8 cellular contexts compared by ENCODE assay signal in the genomic region with DNA sequence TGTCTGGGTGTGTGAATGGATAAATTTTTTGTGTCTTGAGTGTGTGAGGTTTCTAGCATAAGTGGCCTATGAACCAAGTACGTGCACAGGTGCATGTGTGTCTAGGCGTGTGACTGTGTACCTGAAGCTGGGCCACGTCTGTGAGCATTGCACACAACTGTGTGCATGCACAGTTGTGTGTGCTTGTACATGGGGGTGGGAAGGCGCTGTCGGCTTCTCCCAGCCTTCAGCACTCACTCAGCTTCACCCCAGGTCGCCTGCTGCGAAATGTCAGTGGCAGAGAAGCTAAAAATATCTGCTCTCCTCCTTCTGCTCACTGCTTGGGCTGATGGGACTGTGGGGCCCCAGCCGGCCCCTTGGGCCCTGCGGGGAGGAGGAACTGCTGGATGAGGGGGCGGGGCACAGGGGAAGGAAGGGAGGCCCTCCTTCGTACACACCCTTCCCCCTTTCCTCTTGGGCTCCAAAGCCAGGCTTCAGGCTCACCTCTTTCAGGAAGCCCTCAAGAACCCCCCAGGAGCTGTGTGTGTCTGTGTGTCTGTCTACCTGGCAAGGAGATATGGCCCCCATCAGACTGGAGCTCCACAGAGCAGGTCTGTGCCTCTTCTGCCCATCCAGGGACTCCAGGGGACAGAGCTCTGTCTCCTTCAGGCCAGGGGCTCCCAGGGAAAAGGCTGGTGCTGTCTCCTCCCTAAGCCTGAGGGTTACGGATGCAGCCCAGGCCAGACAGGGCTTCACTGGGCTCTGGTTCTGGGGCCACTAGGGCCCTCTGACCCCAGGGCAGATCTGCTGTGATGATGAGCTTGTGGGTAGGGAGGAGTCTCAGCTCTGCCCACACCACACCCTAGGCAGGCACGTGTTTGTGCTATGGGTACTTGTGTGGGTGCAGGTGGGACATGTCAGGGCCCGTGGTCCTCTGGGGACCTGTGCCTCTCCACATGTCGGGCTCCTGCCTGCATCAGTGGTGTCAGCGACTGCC. TPM values are rescaled to one million over a fixed set of nuclear protein-coding genes. Genes with fewer than 3 reads are reported as not detected.
A peak's percentile ranks its signal among the peaks of the same experiment; 100 is the strongest.
DNase-seq lines count a peak whose midpoint lies in the region; ATAC-seq and TF ChIP-seq lines count a peak whose summit lies in the region.

No MANE protein-coding gene starts in this region.

- H3K27me3 ChIP-seq in ACC112 (ENCODE audit: insufficient read depth, low read length) (no peaks in the 10 kb centered on the region), liver (ENCODE audit: control insufficient read depth in 4 of 4, insufficient read depth in 4 of 4, low read length in 3 of 4) (no peaks in the 10 kb centered on the region)

- no peaks in the 10 kb centered on the region for H3K9me3 Mint-ChIP-seq in stimulated activated effector memory CD8-positive, alpha-beta T cell treated with anti-CD3 and anti-CD28 coated beads, Interleukin-12 subunit alpha, Interleukin-12 subunit beta, amount 100 ng/mL, for 72 hours

- H3K4me3 Mint-ChIP-seq in stimulated activated effector memory CD8-positive, alpha-beta T cell treated with anti-CD3 and anti-CD28 coated beads, Interleukin-12 subunit alpha, Interleukin-12 subunit beta, amount 100 ng/mL, for 72 hours, result peak overlapping the region; percentile 87

- H3K4me1 ChIP-seq in ACC112 (ENCODE audit: control insufficient read depth, insufficient read depth, low read length, unreplicated experiment) (peaks cover 30% of the 10 kb centered on the region), liver (ENCODE audit: control insufficient read depth in 4 of 4, insufficient read depth in 4 of 4, low read length in 3 of 4) (peaks cover 6 to 34% (median 10%) of the 10 kb centered on the region in 4 donors)

- no peak overlapping the region for H3K9ac ChIP-seq in liver (ENCODE audit: low read depth in 1 of 2, low read length in 2 of 2)

- WGBS in liver, result 70% methylated on average over 16 of the region's 16 CpGs

- no peaks in the 10 kb centered on the region for H3K36me3 ChIP-seq in ACC112 (ENCODE audit: insufficient read depth, low read length)
- no peaks in the 10 kb centered on the region for H3K36me3 ChIP-seq in liver (ENCODE audit: control insufficient read depth in 4 of 4, insufficient read depth in 3 of 4, low read depth in 1 of 4, low read length in 3 of 4)

- H3K27ac Mint-ChIP-seq in stimulated activated effector memory CD8-positive, alpha-beta T cell treated with anti-CD3 and anti-CD28 coated beads, Interleukin-12 subunit alpha, Interleukin-12 subunit beta, amount 100 ng/mL, for 72 hours, result peak overlapping the region; percentile 51

- H3K4me1 Mint-ChIP-seq in stimulated activated effector memory CD8-positive, alpha-beta T cell treated with anti-CD3 and anti-CD28 coated beads, Interleukin-12 subunit alpha, Interleukin-12 subunit beta, amount 100 ng/mL, for 72 hours, result peaks cover 81% of the 10 kb centered on the region

- no peak overlapping the region for H2AFZ ChIP-seq in ACC112 (ENCODE audit: low read length, unreplicated experiment)

- no peaks in the 10 kb centered on the region for H3K9me3 ChIP-seq in liver (ENCODE audit: control insufficient read depth in 4 of 4, low read length in 3 of 4)

- DNase-seq in Kasumi-1 (lab: John Stamatoyannopoulos, UW) (peak; percentile 94), T-helper 2 cell (peak in 3 of 5 experiments; percentile 30 to 81 (median 41)), cerebellar cortex (ENCODE audit: low spot score) (peak; percentile 76)
- DNase-seq in stimulated activated effector memory CD8-positive, alpha-beta T cell treated with anti-CD3 and anti-CD28 coated beads, Interleukin-12 subunit alpha, Interleukin-12 subunit beta, amount 100 ng/mL, for 72 hours (ENCODE audit: low spot score in 2 of 2), result peak in 1 of 2 donors; percentile 67

- no peak for TF ChIP-seq CTCF in liver (IDR thresholded peaks at IDR 0.05; ENCODE audit: low read depth, low read length, missing input control)

- H3K27ac ChIP-seq in ACC112 (ENCODE audit: low read depth, low read length) (peak overlapping the region; percentile 21; the same call in 1 of the 2 replicates), liver (ENCODE audit: low read depth in 1 of 2, low read length in 2 of 2) (peak overlapping the region; percentile 10 to 63)

- ATAC-seq in GM18868 (IDR thresholded peaks at IDR 0.05; ENCODE audit: unreplicated experiment), result peak; percentile 49
- ATAC-seq in stimulated activated effector memory CD8-positive, alpha-beta T cell treated with anti-CD3 and anti-CD28 coated beads, Interleukin-12 subunit alpha, Interleukin-12 subunit beta, amount 100 ng/mL, for 72 hours, result peak; percentile 62
- ATAC-seq in GM19455 (IDR thresholded peaks at IDR 0.05; ENCODE audit: unreplicated experiment), result no peak

- no peaks in the 10 kb centered on the region for H3K79me2 ChIP-seq in ACC112 (ENCODE audit: control insufficient read depth, insufficient read depth, low read length, unreplicated experiment)

- peaks cover 18% of the 10 kb centered on the region for H3K36me3 Mint-ChIP-seq in stimulated activated effector memory CD8-positive, alpha-beta T cell treated with anti-CD3 and anti-CD28 coated beads, Interleukin-12 subunit alpha, Interleukin-12 subunit beta, amount 100 ng/mL, for 72 hours

- peak in 1 of 2 donors; percentile 23 for TF ChIP-seq RAD21 in liver (IDR thresholded peaks at IDR 0.05)

- H3K4me3 ChIP-seq in ACC112 (ENCODE audit: low read depth, low read length) (no peak overlapping the region), liver (ENCODE audit: low read depth in 1 of 3, low read length in 3 of 3) (no peak overlapping the region)

TF ChIP-seq in liver, 16 proteins besides CTCF, POLR2A, EP300 and RAD21:
- TF ChIP-seq NR2F2 (IDR thresholded peaks at IDR 0.05), result peak; percentile 65
- TF ChIP-seq RXRA (IDR thresholded peaks at IDR 0.05), result no peak
- TF ChIP-seq SP1 (IDR thresholded peaks at IDR 0.05), result no peak

RNA-seq across cellular contexts. Expression of gene WASF2, which starts 35.6 kb away (rescaled TPM):
- 10 to 100 TPM; 15.1 to 37.7 TPM for total RNA-seq in liver
- 10 to 100 TPM; 11.6 to 22.4 TPM for polyA plus RNA-seq in liver
